ENCODE assay signal across 27 cellular contexts in genomic region chr3:83302091-83302490, GRCh38.
"Had no signal": no experiment of that assay in that cellular context is flagged by ENCODE, and none has a peak within 500 bp of the region (broad histone marks: within the 10 kb centered on the region; RNA-seq: fewer than 3 reads in every experiment).

No MANE protein-coding gene starts in this region.

- H3K4me3 ChIP-seq: stomach, suprapubic skin, testis, thoracic aorta, thyroid gland, tibial artery, tibial nerve, transverse colon, upper lobe of left lung, upper lobe of right lung, uterus, vagina had no signal

- H3K36me3 ChIP-seq: stomach, suprapubic skin, thoracic aorta, thyroid gland, tibial artery, tibial nerve, transverse colon, upper lobe of left lung, upper lobe of right lung, uterus, vagina had no signal

- H3K27me3 ChIP-seq: stomach, suprapubic skin, testis, thyroid gland, tibial artery, tibial nerve, transverse colon, upper lobe of left lung, upper lobe of right lung, uterus, vagina had no signal

- H3K9me3 ChIP-seq: stomach, suprapubic skin, testis, thoracic aorta, thyroid gland, tibial artery, transverse colon, upper lobe of left lung, upper lobe of right lung, uterus, vagina had no signal

- DNase-seq: stimulated activated CD4-positive, alpha-beta T cell treated with anti-CD3 and anti-CD28 coated beads, Interleukin-2, amount 100 ng/mL, for 48 hours; stimulated activated CD4-positive, alpha-beta T cell treated with anti-CD3 and anti-CD28 coated beads, Interleukin-4, amount 100 ng/mL, for 1 hour; stimulated activated CD4-positive, alpha-beta T cell treated with anti-CD3 and anti-CD28 coated beads, Interleukin-4, amount 100 ng/mL, for 24 hours; stimulated activated CD4-positive, alpha-beta T cell treated with anti-CD3 and anti-CD28 coated beads, Interleukin-4, amount 100 ng/mL, for 4 hours; stimulated activated CD8-positive, alpha-beta memory T cell treated with anti-CD3 and anti-CD28 coated beads, Interleukin-4, amount 100 ng/mL, for 48 hours; stimulated activated naive B cell treated with anti-CD40 and anti-IgM and Interleukin-4, amounts not matched to agents 10 μg/mL and 1 μg/mL and 100 μg/mL, for 72 hours; stimulated activated naive CD4-positive, alpha-beta T cell; stimulated activated naive CD4-positive, alpha-beta T cell treated with Interleukin-2 at 50 U/mL for 16 hours; stimulated activated naive CD8-positive, alpha-beta T cell treated with anti-CD3 and anti-CD28 coated beads, Interleukin-15, amount 100 ng/mL, for 72 hours; stimulated activated naive CD8-positive, alpha-beta T cell treated with anti-CD3 and anti-CD28 coated beads, Interleukin-15, Interleukin-2, amounts not matched to agents 100 U/mL and 50 U/mL, for 24 hours; stomach; substantia nigra; testis; thyroid gland; tibial artery; transverse colon; trophoblast cell; upper lobe of left lung; upper lobe of right lung; uterus had no signal

- FAIRE-seq: urothelium cell line had no signal

- H3K27ac ChIP-seq: stomach, suprapubic skin, testis, thoracic aorta, thyroid gland, tibial artery, tibial nerve, transverse colon, upper lobe of left lung, upper lobe of right lung, uterus, vagina had no signal

- H3K4me1 ChIP-seq: stomach, suprapubic skin, testis, thyroid gland, tibial artery, tibial nerve, transverse colon, upper lobe of left lung, upper lobe of right lung, uterus, vagina had no signal

- ATAC-seq: stimulated activated effector memory CD8-positive, alpha-beta T cell treated with anti-CD3 and anti-CD28 coated beads, Interleukin-12 subunit alpha, Interleukin-12 subunit beta, amount 100 ng/mL, for 72 hours; stimulated activated memory B cell treated with anti-CD40 and anti-IgM and Interleukin-4, amounts not matched to agents 10 μg/mL and 1 μg/mL and 100 μg/mL, for 72 hours; stimulated activated naive B cell treated with anti-CD40 and anti-IgM and Interleukin-4, amounts not matched to agents 10 μg/mL and 1 μg/mL and 100 μg/mL, for 72 hours; stimulated activated naive CD8-positive, alpha-beta T cell treated with anti-CD3 and anti-CD28 coated beads, Interleukin-15, amount 100 ng/mL, for 72 hours; stimulated activated naive CD8-positive, alpha-beta T cell treated with anti-CD3 and anti-CD28 coated beads, Interleukin-15, Interleukin-2, amounts not matched to agents 100 U/mL and 50 U/mL, for 24 hours; upper lobe of right lung had no signal
